In genomic region chr2:43227830-43228280, GRCh38 we compare ENCODE assay signal across 8 cellular contexts. TPM values are rescaled to one million over a fixed set of nuclear protein-coding genes. Genes with fewer than 3 reads are reported as not detected.
DNase-seq lines count a peak whose midpoint lies in the region; ATAC-seq and TF ChIP-seq lines count a peak whose summit lies in the region.

No MANE protein-coding gene starts in this region.

- H3K27ac Mint-ChIP-seq in neural progenitor cell, result peak overlapping the region; percentile 33

- H3K79me2 ChIP-seq in DOHH2 (ENCODE audit: control insufficient read depth, low read length) (peaks cover 56% of the 10 kb centered on the region), MM.1S (ENCODE audit: low read length) (peaks cover 50% of the 10 kb centered on the region), neural progenitor cell (ENCODE audit: low read depth) (peaks cover 54% of the 10 kb centered on the region)

- no peaks in the 10 kb centered on the region for H3K9me3 ChIP-seq in DOHH2 (ENCODE audit: control insufficient read depth, insufficient read depth, low read length)
- H3K9me3 ChIP-seq in MM.1S (replicated peaks; ENCODE audit: insufficient read depth, low read length), result no peaks in the 10 kb centered on the region
- H3K9me3 ChIP-seq in ectodermal cell (ENCODE audit: control insufficient read depth, low read length), result no peaks in the 10 kb centered on the region
- no peaks in the 10 kb centered on the region for H3K9me3 ChIP-seq in neural progenitor cell (ENCODE audit: low read depth)

- peak overlapping the region; percentile 87 for H3K4me3 Mint-ChIP-seq in neural progenitor cell

- H3K27me3 Mint-ChIP-seq in neural progenitor cell (ENCODE audit: insufficient read depth, low read depth), result peaks cover 3% of the 10 kb centered on the region

- peaks cover 43% of the 10 kb centered on the region for H3F3A ChIP-seq in DOHH2 (ENCODE audit: control insufficient read depth, insufficient read depth)
- peaks cover 54% of the 10 kb centered on the region for H3F3A ChIP-seq in MM.1S (ENCODE audit: insufficient read depth, low read length)
- peaks cover 71% of the 10 kb centered on the region for H3F3A ChIP-seq in neural progenitor cell (ENCODE audit: low read depth)

- no peak for TF ChIP-seq CTCF in DOHH2 (IDR thresholded peaks at IDR 0.05; ENCODE audit: low read depth, low read length, poor library complexity, severe bottlenecking)
- peak; percentile 31; the same call in 1 of the 2 replicates for TF ChIP-seq CTCF in MM.1S (IDR thresholded peaks at IDR 0.05; ENCODE audit: low read length)
- no peak for TF ChIP-seq CTCF in neural progenitor cell (IDR thresholded peaks at IDR 0.05)

- H3K9me3 Mint-ChIP-seq in neural progenitor cell, result no peaks in the 10 kb centered on the region

- DNase-seq in MM.1S (peak; percentile 8), neural progenitor cell (ENCODE audit: low spot score) (no peak), dedifferentiated amniotic fluid mesenchymal stem cell (ENCODE audit: extremely low spot score) (no peak), NCI-H1930 (lab: John Stamatoyannopoulos, UW) (no peak)

- H3K9ac ChIP-seq in MM.1S (ENCODE audit: low read length) (peak overlapping the region; percentile 100), neural progenitor cell (no peak overlapping the region)

- no peaks in the 10 kb centered on the region for H3K9me2 ChIP-seq in DOHH2 (replicated peaks; ENCODE audit: control insufficient read depth, low read length)
- H3K9me2 ChIP-seq in MM.1S (replicated peaks; ENCODE audit: insufficient read depth, low read length), result no peaks in the 10 kb centered on the region

- H3K27ac ChIP-seq in DOHH2 (ENCODE audit: low read depth, low read length) (peak overlapping the region; percentile 95), MM.1S (ENCODE audit: low read length) (peak overlapping the region; percentile 100), ectodermal cell (ENCODE audit: insufficient read depth, low read depth, low read length, poor library complexity, severe bottlenecking) (no peak overlapping the region), neural progenitor cell (no peak overlapping the region)

- peaks cover 5% of the 10 kb centered on the region for H3K36me3 Mint-ChIP-seq in neural progenitor cell

- peak overlapping the region; percentile 93 for H3K4me3 ChIP-seq in DOHH2 (ENCODE audit: low read length)
- peak overlapping the region; percentile 98 for H3K4me3 ChIP-seq in MM.1S (ENCODE audit: low read length)
- peak overlapping the region; percentile 82 for H3K4me3 ChIP-seq in ectodermal cell (ENCODE audit: insufficient read depth, low read depth, low read length)
- H3K4me3 ChIP-seq in neural progenitor cell, result peak overlapping the region; percentile 83

- H3K4me2 ChIP-seq in DOHH2 (ENCODE audit: low read length) (peak overlapping the region; percentile 87), MM.1S (ENCODE audit: low read depth, low read length) (peak overlapping the region; percentile 97), neural progenitor cell (peak overlapping the region; percentile 87)

- peaks cover 31% of the 10 kb centered on the region for H3K4me1 Mint-ChIP-seq in neural progenitor cell

- H2AFZ ChIP-seq in MM.1S (ENCODE audit: low read length) (no peak overlapping the region), neural progenitor cell (replicated peaks) (no peak overlapping the region)

- H3K27me3 ChIP-seq in DOHH2 (ENCODE audit: control insufficient read depth, low read length) (no peaks in the 10 kb centered on the region), MM.1S (replicated peaks; ENCODE audit: insufficient read depth, low read length) (no peaks in the 10 kb centered on the region), ectodermal cell (ENCODE audit: control insufficient read depth, insufficient read depth, low read length, poor library complexity, severe bottlenecking) (no peaks in the 10 kb centered on the region), neural progenitor cell (no peaks in the 10 kb centered on the region)

- 22 to 24% methylated on average over 10 of the region's 10 CpGs for WGBS in ectodermal cell, 2 experiments

- H3K36me3 ChIP-seq in DOHH2 (ENCODE audit: control insufficient read depth, low read length) (peaks cover 64% of the 10 kb centered on the region), MM.1S (replicated peaks; ENCODE audit: insufficient read depth, low read length) (peaks cover 5% of the 10 kb centered on the region; the same call in 1 of the 2 replicates), ectodermal cell (ENCODE audit: control insufficient read depth, insufficient read depth, low read length) (peaks cover 3% of the 10 kb centered on the region), neural progenitor cell (no peaks in the 10 kb centered on the region)

- peaks cover 7% of the 10 kb centered on the region; the same call in 1 of the 2 replicates for H4K20me1 ChIP-seq in DOHH2 (ENCODE audit: control insufficient read depth, insufficient read depth, low read depth, low read length)
- H4K20me1 ChIP-seq in MM.1S (ENCODE audit: insufficient read depth, low read length), result peaks cover 15% of the 10 kb centered on the region; the same call in 1 of the 2 replicates
- H4K20me1 ChIP-seq in neural progenitor cell (ENCODE audit: low read depth), result peaks cover 30% of the 10 kb centered on the region

- ATAC-seq in HG03571 (IDR thresholded peaks at IDR 0.05; ENCODE audit: unreplicated experiment) (no peak), GM19452 (IDR thresholded peaks at IDR 0.05; ENCODE audit: unreplicated experiment) (no peak)

- H3K4me1 ChIP-seq in DOHH2 (ENCODE audit: control insufficient read depth, low read length) (peaks cover 53% of the 10 kb centered on the region), MM.1S (ENCODE audit: low read length) (peaks cover 19% of the 10 kb centered on the region), ectodermal cell (ENCODE audit: control insufficient read depth, insufficient read depth, low read length) (peaks cover 11% of the 10 kb centered on the region), neural progenitor cell (peaks cover 28% of the 10 kb centered on the region)

RNA-seq across cellular contexts. Expression of gene ZFP36L2, which starts 1.4 kb away (rescaled TPM):
- 24.7 TPM for polyA plus RNA-seq in ectodermal cell (2013, experiment 1 of 4)
- 28.7 TPM for polyA plus RNA-seq in ectodermal cell (2013, experiment 2 of 4)
- 28.9 TPM for polyA plus RNA-seq in ectodermal cell (2013, experiment 3 of 4)
- polyA plus RNA-seq in ectodermal cell (2013, experiment 4 of 4), result 28.0 TPM
- 13.8 and 15.1 TPM in 2 replicates for total RNA-seq in neural progenitor cell (ENCODE audit: low replicate concordance)

Comparison
In these comparisons a context has a peak if more than half of its experiments do, and no peak if none do; other contexts are left out.
1. H3K27ac ChIP-seq: peak in DOHH2 (single experiment) and MM.1S (single experiment); none in ectodermal cell (single experiment) and neural progenitor cell (single experiment).
2. Peak in every context shown above with its lines, with median percentiles within 50 percentile points of each other: H3K4me2 ChIP-seq and H3K4me3 ChIP-seq.